20 cellular contexts compared by ENCODE assay signal in the genomic region with DNA sequence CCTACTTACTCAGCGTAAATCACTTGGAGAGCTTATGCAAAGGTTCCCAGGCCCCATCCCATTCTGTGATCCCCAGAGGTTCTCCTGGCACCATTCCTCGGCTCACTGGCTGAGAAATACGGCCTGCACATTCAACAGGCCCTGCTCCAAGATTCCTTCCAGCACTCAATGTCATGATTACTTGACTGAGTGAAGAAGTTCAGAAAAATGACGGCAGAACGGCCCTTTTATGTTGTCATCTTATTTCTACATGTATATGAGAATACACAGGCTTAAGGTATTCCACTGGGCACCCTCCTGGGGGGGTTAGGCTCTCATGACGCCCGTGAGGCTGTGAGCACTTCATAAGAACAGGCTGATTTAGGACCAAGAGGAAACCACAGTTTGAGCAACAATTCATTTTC.
DNase-seq lines count a peak whose midpoint lies in the region; ATAC-seq and TF ChIP-seq lines count a peak whose summit lies in the region.
"Had no signal": no experiment of that assay in that cellular context is flagged by ENCODE, and none has a peak within 500 bp of the region (broad histone marks: within the 10 kb centered on the region; RNA-seq: fewer than 3 reads in every experiment).

No MANE protein-coding gene starts in this region.

- H3K9me3 Mint-ChIP-seq in mesothelial cell of epicardium: no peaks in the 10 kb centered on the region
- H3K9me3 Mint-ChIP-seq: CD14-positive monocyte; stimulated activated effector memory CD8-positive, alpha-beta T cell treated with anti-CD3 and anti-CD28 coated beads, Interleukin-12 subunit alpha, Interleukin-12 subunit beta, amount 100 ng/mL, for 72 hours had no signal

- H3K27me3 Mint-ChIP-seq in mesothelial cell of epicardium (ENCODE audit: low read depth): no peaks in the 10 kb centered on the region

- H3K4me3 Mint-ChIP-seq in mesothelial cell of epicardium: no peak overlapping the region
- H3K4me3 Mint-ChIP-seq: CD14-positive monocyte; stimulated activated effector memory CD8-positive, alpha-beta T cell treated with anti-CD3 and anti-CD28 coated beads, Interleukin-12 subunit alpha, Interleukin-12 subunit beta, amount 100 ng/mL, for 72 hours had no signal

- H3K4me3 ChIP-seq in ascending aorta (peak overlapping the region in 1 of 2 donors; percentile 18), fibroblast of the aortic adventitia (ENCODE audit: low read depth, low read length) (no peak overlapping the region), lower lobe of right lung (no peak overlapping the region), testis (no peak overlapping the region)
- H3K4me3 ChIP-seq: mucosa of descending colon had no signal

- intact Hi-C loops in ascending aorta (cut with DNase I) (loop anchor here (1.0 kb wide), 1 partner anchor 13 kb away; no protein-coding TSS in a partner anchor), lower lobe of right lung (cut with DNase I) (no loop called here), testis (cut with DNase I; ENCODE audit: low total_unique reads) (no loop called here)

- H3K4me1 ChIP-seq in ascending aorta: peaks cover 15 to 43% of the 10 kb centered on the region in 2 donors
- H3K4me1 ChIP-seq in lower lobe of right lung: peaks cover 10% of the 10 kb centered on the region
- H3K4me1 ChIP-seq in testis: peaks cover 10% of the 10 kb centered on the region

- DNase-seq in ascending aorta (ENCODE audit: low spot score in 2 of 2) (peak in 1 of 2 donors; percentile 79), fibroblast of the aortic adventitia (ENCODE audit: low read depth) (peak; percentile 71), lower lobe of right lung (no peak), testis (peak; percentile 60), OCI-M2 (lab: John Stamatoyannopoulos, UW; ENCODE audit: unreplicated experiment) (no peak), NCI-H187 (lab: John Stamatoyannopoulos, UW) (no peak), mesothelial cell of epicardium (ENCODE audit: low spot score in 2 of 2, unreplicated experiment in 2 of 2) (no peak), HuH-7.5 (ENCODE audit: low spot score) (no peak)
- DNase-seq: activated CD4-positive, alpha-beta T cell treated with anti-CD3 and anti-CD28 coated beads, Interleukin-2, amount 50 U/mL, for 1 hour; activated CD8-positive, alpha-beta memory T cell treated with anti-CD3 and anti-CD28 coated beads, Interleukin-2, amount 50 U/mL, for 4 hours; activated effector memory CD4-positive, alpha-beta T cell treated with Interleukin-2 at 50 U/mL for 16 hours; central memory CD4-positive, alpha-beta T cell; kidney glomerular epithelial cell; mucosa of descending colon; NCI-H1105 treated with DMSO at 0.1 percent for 48 hours; OCI-M1; SIG-M5; T-helper 1 cell had no signal

- H3K27ac Mint-ChIP-seq in mesothelial cell of epicardium: no peak overlapping the region
- H3K27ac Mint-ChIP-seq: CD14-positive monocyte; stimulated activated effector memory CD8-positive, alpha-beta T cell treated with anti-CD3 and anti-CD28 coated beads, Interleukin-12 subunit alpha, Interleukin-12 subunit beta, amount 100 ng/mL, for 72 hours had no signal

- peaks cover 3 to 6% of the 10 kb centered on the region in 2 donors for H3K36me3 ChIP-seq in ascending aorta
- H3K36me3 ChIP-seq in lower lobe of right lung: peaks cover 17% of the 10 kb centered on the region
- no peaks in the 10 kb centered on the region for H3K36me3 ChIP-seq in testis (ENCODE audit: low read depth, missing control alignments)

- peaks cover 5% of the 10 kb centered on the region for H3K4me1 Mint-ChIP-seq in mesothelial cell of epicardium
- H3K4me1 Mint-ChIP-seq: stimulated activated effector memory CD8-positive, alpha-beta T cell treated with anti-CD3 and anti-CD28 coated beads, Interleukin-12 subunit alpha, Interleukin-12 subunit beta, amount 100 ng/mL, for 72 hours had no signal

- H3K36me3 Mint-ChIP-seq in mesothelial cell of epicardium: peaks cover 12% of the 10 kb centered on the region
- H3K36me3 Mint-ChIP-seq: stimulated activated effector memory CD8-positive, alpha-beta T cell treated with anti-CD3 and anti-CD28 coated beads, Interleukin-12 subunit alpha, Interleukin-12 subunit beta, amount 100 ng/mL, for 72 hours had no signal

- H3K27ac ChIP-seq in ascending aorta: peak overlapping the region; percentile 49 to 72
- no peak overlapping the region for H3K27ac ChIP-seq in lower lobe of right lung
- no peak overlapping the region for H3K27ac ChIP-seq in testis

- no peak for TF ChIP-seq POLR2A in testis (IDR thresholded peaks at IDR 0.05)

- H3K27me3 ChIP-seq in ascending aorta (no peaks in the 10 kb centered on the region), lower lobe of right lung (ENCODE audit: low read depth) (no peaks in the 10 kb centered on the region), testis (no peaks in the 10 kb centered on the region)

- WGBS in testis, 2 donors: 49 to 62% methylated on average over 7 of the region's 7 CpGs

- TF ChIP-seq CTCF in ascending aorta (IDR thresholded peaks at IDR 0.05): no peak
- TF ChIP-seq CTCF in fibroblast of the aortic adventitia (IDR thresholded peaks at IDR 0.05; ENCODE audit: insufficient read depth, low read length): no peak
- TF ChIP-seq CTCF in lower lobe of right lung (IDR thresholded peaks at IDR 0.05): no peak
- TF ChIP-seq CTCF in testis (IDR thresholded peaks at IDR 0.05): no peak
- TF ChIP-seq CTCF in mesothelial cell of epicardium (IDR thresholded peaks at IDR 0.05; ENCODE audit: unreplicated experiment): no peak

- ATAC-seq in lower lobe of right lung: peak; percentile 30 to 39
- ATAC-seq: mucosa of descending colon; stimulated activated effector memory CD8-positive, alpha-beta T cell treated with anti-CD3 and anti-CD28 coated beads, Interleukin-12 subunit alpha, Interleukin-12 subunit beta, amount 100 ng/mL, for 72 hours had no signal

- no peaks in the 10 kb centered on the region for H3K9me3 ChIP-seq in ascending aorta
- no peaks in the 10 kb centered on the region for H3K9me3 ChIP-seq in lower lobe of right lung
- no peaks in the 10 kb centered on the region for H3K9me3 ChIP-seq in testis
- H3K9me3 ChIP-seq: mucosa of descending colon had no signal

Comparison
In these comparisons a context has a peak if more than half of its experiments do, and no peak if none do; other contexts are left out.
1. DNase-seq: peak in fibroblast of the aortic adventitia (single experiment) and testis (single experiment); none in lower lobe of right lung (single experiment), OCI-M2 (single experiment), NCI-H187 (0 of 2), mesothelial cell of epicardium (0 of 2) and HuH-7.5 (single experiment).
2. H3K27ac ChIP-seq: peak in ascending aorta (2 of 2); none in lower lobe of right lung (single experiment) and testis (0 of 2).